In the genomic region with DNA sequence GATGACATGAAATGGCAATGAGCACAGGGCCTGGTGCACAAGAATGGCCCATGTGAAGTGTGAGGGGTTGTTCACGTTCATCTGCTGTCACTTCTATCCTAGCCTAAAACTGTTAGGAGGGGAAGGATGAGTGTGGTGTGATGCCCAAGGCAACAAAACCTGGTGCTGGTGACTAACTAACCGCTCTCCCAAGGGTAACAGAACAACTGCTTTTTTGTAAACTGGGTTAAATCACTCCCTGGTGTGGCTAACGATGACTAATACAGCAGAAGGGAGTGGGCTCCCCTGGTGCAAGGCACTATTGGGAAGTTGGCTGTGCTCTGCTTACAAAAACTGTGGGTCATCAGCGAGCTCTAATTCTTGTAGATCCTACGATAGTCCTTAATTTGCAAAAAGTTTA, we compare ENCODE assay signal across 8 cellular contexts.
A peak's percentile ranks its signal among the peaks of the same experiment; 100 is the strongest.
DNase-seq lines count a peak whose midpoint lies in the region; ATAC-seq, FAIRE-seq and TF ChIP-seq lines count a peak whose summit lies in the region.

No MANE protein-coding gene starts in this region.

- no peak for TF ChIP-seq CTCF in K562 (IDR thresholded peaks at IDR 0.05 in 2 of 3, conservative IDR thresholded peaks at IDR 0.05 in 1 of 3; ENCODE audit: insufficient read depth in 2 of 3, low read depth in 1 of 3, low read length in 3 of 3)

- no peak for TF ChIP-seq POLR2A in K562 (conservative IDR thresholded peaks at IDR 0.05)

- in situ Hi-C loops in K562 (cut with MboI): no loop called here

- CTCF ChIA-PET in K562 (lab: Yijun Ruan, JAX; ENCODE audit: low intra/inter-chr PET ratio): no interaction called here

- H3K27me3 ChIP-seq in K562 (ENCODE audit: control insufficient read depth in 2 of 2, insufficient read depth in 2 of 2, low read length in 2 of 2): no peaks in the 10 kb centered on the region

- H3K4me1 ChIP-seq in K562 (replicated peaks in 1 of 2; ENCODE audit: control insufficient read depth in 2 of 2, insufficient read depth in 2 of 2, low read length in 2 of 2): no peaks in the 10 kb centered on the region; a peak in 2 of 5 replicates

- H3K4me2 ChIP-seq in K562 (ENCODE audit: insufficient read depth, low read length): no peak overlapping the region

- no peaks in the 10 kb centered on the region for H3K79me2 ChIP-seq in K562 (ENCODE audit: control insufficient read depth, insufficient read depth, low read length)

- H3K4me3 ChIP-seq in K562 (no peak overlapping the region), skeletal muscle cell (ENCODE audit: low read depth, low read length) (no peak overlapping the region)

- 3% methylated on average over 5 of the region's 5 CpGs for WGBS in K562 (ENCODE audit: insufficient coverage, low coverage, missing lambda C conversion rate)

- DNase-seq in K562 (ENCODE audit: extremely low read depth in 1 of 4, low spot score in 3 of 4): no peak
- DNase-seq in skeletal muscle cell (ENCODE audit: low read depth): peak; percentile 88
- DNase-seq in amygdala (lab: John Stamatoyannopoulos, UW): no peak
- DNase-seq in NCI-H69 (lab: John Stamatoyannopoulos, UW): no peak
- no peak for DNase-seq in NCI-H146 (lab: John Stamatoyannopoulos, UW)
- DNase-seq in stimulated activated naive CD4-positive, alpha-beta T cell (lab: John Stamatoyannopoulos, UW): no peak

- intact Hi-C loops in K562 (cut with micrococcal nuclease): no loop called here

- no peak for TF ChIP-seq EP300 in K562 (IDR thresholded peaks at IDR 0.05; ENCODE audit: low read length)

- no peaks in the 10 kb centered on the region for H3K9me1 ChIP-seq in K562 (ENCODE audit: control insufficient read depth, insufficient read depth, low read length)

- H3K36me3 ChIP-seq in K562 (ENCODE audit: control insufficient read depth, insufficient read depth, low read length): no peaks in the 10 kb centered on the region

- TF ChIP-seq RAD21 in K562 (CRISPR knock-in tag; conservative IDR thresholded peaks at IDR 0.05 in 1 of 2, IDR thresholded peaks at IDR 0.05 in 1 of 2): no peak

- BruUV-seq in K562 (replicated peaks; lab: Mats Ljungman, UMichigan): no TSS peak

- POLR2A ChIA-PET in K562 (lab: Yijun Ruan, JAX): no interaction called here

- no peak for FAIRE-seq in K562 (lab: Jason Lieb, UNC)

- no peak overlapping the region for H3K27ac ChIP-seq in K562 (ENCODE audit: extremely low read depth, low read depth, low read length)

- ATAC-seq in GM19043 (IDR thresholded peaks at IDR 0.05; ENCODE audit: low read depth, unreplicated experiment): peak; percentile 21
- peak; percentile 41 for ATAC-seq in HG03196 (IDR thresholded peaks at IDR 0.05; ENCODE audit: unreplicated experiment)
- ATAC-seq in K562: no peak

- no peak overlapping the region for H2AFZ ChIP-seq in K562 (ENCODE audit: low read depth, low read length)

- H4K20me1 ChIP-seq in K562 (replicated peaks; ENCODE audit: control insufficient read depth, insufficient read depth, low read length): no peaks in the 10 kb centered on the region

- H3K9ac ChIP-seq in K562 (ENCODE audit: insufficient read depth in 1 of 2, low read depth in 2 of 2, low read length in 2 of 2): no peak overlapping the region

- no peaks in the 10 kb centered on the region for H3K9me3 ChIP-seq in K562 (replicated peaks; ENCODE audit: control insufficient read depth, insufficient read depth, low read depth, low read length)

TF ChIP-seq in K562, 482 proteins besides CTCF, POLR2A, EP300 and RAD21:
- TF ChIP-seq FOXK2 (conservative IDR thresholded peaks at IDR 0.05 in 1 of 2, IDR thresholded peaks at IDR 0.05 in 1 of 2; ENCODE audit: low read depth in 2 of 2) (no peak), FOSL1 (tag; conservative IDR thresholded peaks at IDR 0.05) (peak; percentile 28; the same call in 1 of the 2 replicates)
- TF ChIP-seq, protein P1, sequence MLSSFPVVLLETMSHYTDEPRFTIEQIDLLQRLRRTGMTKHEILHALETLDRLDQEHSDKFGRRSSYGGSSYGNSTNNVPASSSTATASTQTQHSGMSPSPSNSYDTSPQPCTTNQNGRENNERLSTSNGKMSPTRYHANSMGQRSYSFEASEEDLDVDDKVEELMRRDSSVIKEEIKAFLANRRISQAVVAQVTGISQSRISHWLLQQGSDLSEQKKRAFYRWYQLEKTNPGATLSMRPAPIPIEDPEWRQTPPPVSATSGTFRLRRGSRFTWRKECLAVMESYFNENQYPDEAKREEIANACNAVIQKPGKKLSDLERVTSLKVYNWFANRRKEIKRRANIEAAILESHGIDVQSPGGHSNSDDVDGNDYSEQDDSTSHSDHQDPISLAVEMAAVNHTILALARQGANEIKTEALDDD (IDR thresholded peaks at IDR 0.05): peak; percentile 76; the same call in 1 of the 2 replicates
